ENCODE assay signal across 15 cellular contexts in genomic region chr13:95420501-95420900, GRCh38.
DNase-seq lines count a peak whose midpoint lies in the region; ATAC-seq and TF ChIP-seq lines count a peak whose summit lies in the region.
"Had no signal": no experiment of that assay in that cellular context is flagged by ENCODE, and none has a peak within 500 bp of the region (broad histone marks: within the 10 kb centered on the region; RNA-seq: fewer than 3 reads in every experiment).

No MANE protein-coding gene starts in this region.

- no peak overlapping the region for H2BK120ac ChIP-seq in mesenchymal stem cell (ENCODE audit: low read depth, low read length)

- H2BK12ac ChIP-seq in mesenchymal stem cell (ENCODE audit: low read length in 2 of 2): no peak overlapping the region

- no peak overlapping the region for H2BK5ac ChIP-seq in mesenchymal stem cell (ENCODE audit: low read depth, low read length, poor library complexity, severe bottlenecking)

- no peaks in the 10 kb centered on the region for H3K36me3 Mint-ChIP-seq in GM23338 (ENCODE audit: low read depth)

- no peaks in the 10 kb centered on the region for H3K9me2 ChIP-seq in GM23338 (ENCODE audit: insufficient read depth)

- no peak overlapping the region for H2BK15ac ChIP-seq in mesenchymal stem cell (ENCODE audit: low read depth, poor library complexity, severe bottlenecking)

- no peak overlapping the region for H3K18ac ChIP-seq in mesenchymal stem cell (ENCODE audit: low read depth in 1 of 2, low read length in 2 of 2)

- no peak overlapping the region for H3K4ac ChIP-seq in mesenchymal stem cell (ENCODE audit: low read depth in 1 of 2, low read length in 2 of 2)

- H3K27ac ChIP-seq in GM23338 (ENCODE audit: low read depth) (no peak overlapping the region), mesenchymal stem cell (ENCODE audit: low read length, poor library complexity, severe bottlenecking) (no peak overlapping the region), tibial artery (no peak overlapping the region)
- H3K27ac ChIP-seq: C4-2B, lower lobe of right lung, uterus had no signal

- no peaks in the 10 kb centered on the region; the same call in 2 of the 3 replicates for H3K9me3 Mint-ChIP-seq in GM23338

- H3K27me3 ChIP-seq in GM23338 (ENCODE audit: insufficient read depth): no peaks in the 10 kb centered on the region
- peaks cover 0 to 9% of the 10 kb centered on the region in 2 experiments for H3K27me3 ChIP-seq in mesenchymal stem cell (ENCODE audit: control insufficient read depth in 1 of 2, insufficient read depth in 1 of 2, low read length in 2 of 2)
- peaks cover 0 to 2% of the 10 kb centered on the region in 2 donors for H3K27me3 ChIP-seq in tibial artery
- H3K27me3 ChIP-seq: uterus had no signal

- no peaks in the 10 kb centered on the region for H3K79me1 ChIP-seq in mesenchymal stem cell (replicated peaks; ENCODE audit: low read length, poor library complexity, severe bottlenecking)

- H3K27me3 Mint-ChIP-seq in GM23338 (ENCODE audit: insufficient read depth, low read depth, poor library complexity): peaks cover 3% of the 10 kb centered on the region

- no peaks in the 10 kb centered on the region for H4K20me1 ChIP-seq in GM23338 (replicated peaks; ENCODE audit: insufficient read depth)

- H3K36me3 ChIP-seq in GM23338 (ENCODE audit: insufficient read depth) (no peaks in the 10 kb centered on the region), mesenchymal stem cell (ENCODE audit: control insufficient read depth in 1 of 2, insufficient read depth in 2 of 2, low read depth in 1 of 2, low read length in 2 of 2) (no peaks in the 10 kb centered on the region), tibial artery (no peaks in the 10 kb centered on the region)
- H3K36me3 ChIP-seq: lower lobe of right lung, uterus had no signal

- ATAC-seq in GM18511 (IDR thresholded peaks at IDR 0.05; ENCODE audit: unreplicated experiment) (peak; percentile 74), GM23338 (peak; percentile 55; the same call in 2 of the 3 replicates), left lobe of liver (no peak)
- ATAC-seq: lower lobe of right lung, sciatic nerve had no signal

- no peak overlapping the region for H3K27ac Mint-ChIP-seq in GM23338

- no peak overlapping the region for H2AK5ac ChIP-seq in mesenchymal stem cell (ENCODE audit: low read length, severe bottlenecking)

- H3K9me3 ChIP-seq in mesenchymal stem cell (ENCODE audit: control insufficient read depth, low read length) (no peaks in the 10 kb centered on the region), tibial artery (no peaks in the 10 kb centered on the region)
- H3K9me3 ChIP-seq: lower lobe of right lung, uterus had no signal

- TF ChIP-seq CTCF in GM23338 (conservative IDR thresholded peaks at IDR 0.05; ENCODE audit: low read depth in 2 of 2) (no peak), tibial artery (IDR thresholded peaks at IDR 0.05) (no peak)

- no peaks in the 10 kb centered on the region for H3K79me2 ChIP-seq in GM23338 (replicated peaks; ENCODE audit: insufficient read depth)

- WGBS in mesenchymal stem cell: 85% methylated on average over 5 of the region's 8 CpGs

- H3K4me1 ChIP-seq in GM23338 (ENCODE audit: insufficient read depth): no peaks in the 10 kb centered on the region
- H3K4me1 ChIP-seq in mesenchymal stem cell (ENCODE audit: control insufficient read depth, insufficient read depth, low read depth, low read length): no peaks in the 10 kb centered on the region
- no peaks in the 10 kb centered on the region for H3K4me1 ChIP-seq in tibial artery
- H3K4me1 ChIP-seq: lower lobe of right lung, uterus had no signal

- DNase-seq in GM23338 (ENCODE audit: low spot score) (peak; percentile 28), NOMO-1 (lab: John Stamatoyannopoulos, UW; ENCODE audit: unreplicated experiment in 2 of 2) (peak; percentile 35 to 47), mesenchymal stem cell (no peak), tibial artery (no peak), left lobe of liver (ENCODE audit: low spot score) (no peak), hypothalamus (lab: John Stamatoyannopoulos, UW) (no peak)
- DNase-seq: activated CD4-positive, alpha-beta T cell treated with anti-CD3 and anti-CD28 coated beads, Interleukin-2, amount 50 U/mL, for 48 hours; anterior cingulate cortex; lower lobe of right lung; SHP77 treated with DMSO at 0.1 percent for 48 hours; stimulated activated CD4-positive, alpha-beta T cell treated with anti-CD3 and anti-CD28 coated beads, Interleukin-4, amount 100 ng/mL, for 24 hours; uterus had no signal

- H3K23ac ChIP-seq in mesenchymal stem cell (ENCODE audit: low read length in 2 of 2): no peak overlapping the region

- no peak overlapping the region for H3K14ac ChIP-seq in mesenchymal stem cell (ENCODE audit: low read length in 2 of 2)

- H3K4me3 ChIP-seq in GM23338 (no peak overlapping the region), mesenchymal stem cell (ENCODE audit: insufficient read depth in 1 of 2, low read depth in 1 of 2, low read length in 2 of 2) (no peak overlapping the region), tibial artery (no peak overlapping the region)
- H3K4me3 ChIP-seq: lower lobe of right lung, uterus had no signal

- H3K4me3 Mint-ChIP-seq in GM23338: no peak overlapping the region

- H4K8ac ChIP-seq in mesenchymal stem cell (ENCODE audit: low read length): no peak overlapping the region

- peak overlapping the region; percentile 59 for H4K91ac ChIP-seq in mesenchymal stem cell (ENCODE audit: low read length)

- no peak overlapping the region for H3K9ac ChIP-seq in mesenchymal stem cell (ENCODE audit: low read length)

- no peaks in the 10 kb centered on the region for H3K4me1 Mint-ChIP-seq in GM23338

- intact Hi-C loops in tibial artery (cut with DNase I; ENCODE audit: low total_unique reads): no loop called here

- H3K4me2 ChIP-seq in GM23338: no peak overlapping the region
- no peak overlapping the region for H3K4me2 ChIP-seq in mesenchymal stem cell (ENCODE audit: low read length, poor library complexity, severe bottlenecking)

- no peaks in the 10 kb centered on the region for H3F3A ChIP-seq in GM23338 (replicated peaks; ENCODE audit: low read depth)

- peak overlapping the region; percentile 89; the same call in 1 of the 2 replicates for H2AFZ ChIP-seq in GM23338
- no peak overlapping the region for H2AFZ ChIP-seq in mesenchymal stem cell (ENCODE audit: low read depth, low read length)

TF ChIP-seq in GM23338, 12 proteins besides CTCF, POLR2A, EP300 and RAD21 (continues in another document):
- no peak for TF ChIP-seq POLR2AphosphoS5 (IDR thresholded peaks at IDR 0.05; ENCODE audit: low read depth)
- TF ChIP-seq ZNF331 (CRISPR knock-in tag; IDR thresholded peaks at IDR 0.05; ENCODE audit: low read depth): no peak
- TF ChIP-seq REST (IDR thresholded peaks at IDR 0.05; ENCODE audit: unreplicated experiment): no peak

Comparison
In these comparisons a context has a peak if more than half of its experiments do, and no peak if none do; other contexts are left out.
1. DNase-seq: peak in GM23338 (single experiment) and NOMO-1 (2 of 2); none in mesenchymal stem cell (single experiment), tibial artery (0 of 2), left lobe of liver (single experiment) and hypothalamus (0 of 51).